Comparison of ENCODE assay signal across 10 cellular contexts in the genomic region with DNA sequence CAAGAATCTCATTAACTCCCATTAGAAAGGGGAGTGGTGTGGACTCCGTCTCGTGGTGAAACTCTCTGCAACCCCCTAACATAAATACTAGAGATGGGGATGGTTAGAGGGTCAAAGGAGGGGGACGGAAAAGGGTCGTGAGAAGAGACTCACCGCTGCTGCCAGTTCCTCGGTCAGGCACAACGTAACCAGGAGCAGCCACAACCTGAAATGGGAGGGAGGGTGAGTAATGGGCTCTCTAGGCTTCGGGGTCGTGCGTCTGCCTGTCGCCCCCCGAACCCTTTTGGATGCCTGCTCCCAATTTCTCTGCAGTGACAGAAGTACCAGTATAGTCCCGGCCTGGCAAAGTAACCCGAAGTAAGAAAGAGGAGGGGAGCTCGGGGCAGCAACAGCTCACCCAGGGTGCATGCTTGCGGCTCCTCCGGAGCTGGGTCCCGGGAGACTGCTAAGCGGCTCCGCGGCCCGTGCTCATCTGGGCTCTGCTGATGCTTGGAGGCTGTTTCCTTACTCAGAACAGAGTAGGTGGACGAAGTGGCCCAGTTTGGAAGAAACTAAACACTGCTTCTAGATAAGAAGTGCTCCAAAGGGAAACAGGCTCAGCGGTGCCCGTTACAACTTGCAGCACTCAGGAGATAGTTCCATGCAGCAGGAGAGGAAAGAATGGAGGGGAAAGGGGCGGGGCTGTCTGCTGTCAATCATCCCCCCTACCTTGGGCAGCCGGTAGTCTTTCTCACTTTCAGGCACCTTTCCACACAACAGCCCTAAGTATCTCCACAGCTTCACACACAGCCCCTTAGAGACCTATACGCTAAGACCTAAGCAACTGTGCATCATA. TPM values are rescaled to one million over a fixed set of nuclear protein-coding genes. Genes with fewer than 3 reads are reported as not detected.
DNase-seq lines count a peak whose midpoint lies in the region; ATAC-seq and TF ChIP-seq lines count a peak whose summit lies in the region.
"Had no signal": no experiment of that assay in that cellular context is flagged by ENCODE, and none has a peak within 500 bp of the region (broad histone marks: within the 10 kb centered on the region; RNA-seq: fewer than 3 reads in every experiment).

A gene (minus strand): TSS at position 634 of the 835 bp plus-strand sequence. CDS start 226 bp downstream, at position 408.

- peak within 1 kb of the TSS; percentile 93 to 97 (median 94) for H3K4me3 Mint-ChIP-seq in nephron
- H3K4me3 Mint-ChIP-seq: activated naive CD8-positive, alpha-beta T cell treated with anti-CD3 and anti-CD28 coated beads, Interleukin-2, amount 10 ng/mL, durations not matched to agents 7 days and 5 days had no signal

- 25% methylated on average over 23 of the region's 28 CpGs for WGBS in esophagus muscularis mucosa

- H3K9me3 ChIP-seq in esophagus muscularis mucosa = no peaks in the 10 kb centered on the region

- peak within 1 kb of the TSS; percentile 97 to 99 (median 98) for H3K27ac Mint-ChIP-seq in nephron
- H3K27ac Mint-ChIP-seq: activated naive CD8-positive, alpha-beta T cell treated with anti-CD3 and anti-CD28 coated beads, Interleukin-2, amount 10 ng/mL, durations not matched to agents 7 days and 5 days had no signal

- intact Hi-C loops in esophagus muscularis mucosa (cut with DNase I) = loop anchor here (5.0 to 10.0 kb wide), 2 partner anchors 133 to 216 kb away; no protein-coding TSS in a partner anchor

- no peaks in the 10 kb centered on the region for H3K36me3 ChIP-seq in esophagus muscularis mucosa

- H3K27ac ChIP-seq in esophagus muscularis mucosa (replicated peaks in 1 of 4) = peak within 1 kb of the TSS; percentile 64 to 83 (median 80)

- TF ChIP-seq EP300 in esophagus muscularis mucosa (IDR thresholded peaks at IDR 0.05) = no peak

- H3K27me3 Mint-ChIP-seq in nephron (ENCODE audit: low read depth) = peaks cover 3% of the 10 kb centered on the region

- no peaks in the 10 kb centered on the region for H3K9me3 Mint-ChIP-seq in nephron
- H3K9me3 Mint-ChIP-seq: activated naive CD8-positive, alpha-beta T cell treated with anti-CD3 and anti-CD28 coated beads, Interleukin-2, amount 10 ng/mL, durations not matched to agents 7 days and 5 days had no signal

- H3K27me3 ChIP-seq in esophagus muscularis mucosa = no peaks in the 10 kb centered on the region

- H3K4me1 ChIP-seq in esophagus muscularis mucosa = no peaks in the 10 kb centered on the region

- no peak for ATAC-seq in GM18868 (IDR thresholded peaks at IDR 0.05; ENCODE audit: unreplicated experiment)

- peaks cover 38% of the 10 kb centered on the region for H3K4me1 Mint-ChIP-seq in nephron

- peaks cover 8% of the 10 kb centered on the region for H3K36me3 Mint-ChIP-seq in nephron (ENCODE audit: low read depth)
- H3K36me3 Mint-ChIP-seq: activated naive CD8-positive, alpha-beta T cell treated with anti-CD3 and anti-CD28 coated beads, Interleukin-2, amount 10 ng/mL, durations not matched to agents 7 days and 5 days had no signal

- no peak for TF ChIP-seq CTCF in esophagus muscularis mucosa (IDR thresholded peaks at IDR 0.05)
- no peak for TF ChIP-seq CTCF in nephron (IDR thresholded peaks at IDR 0.05; ENCODE audit: unreplicated experiment in 3 of 3)

- DNase-seq in Ammon's horn (ENCODE audit: low spot score) = peak; percentile 1
- DNase-seq in NCI-H460 (ENCODE audit: extremely low read depth, low read depth) = peak; percentile 68
- no peak for DNase-seq in esophagus muscularis mucosa (ENCODE audit: extremely low spot score)
- DNase-seq in NOMO-1 (lab: John Stamatoyannopoulos, UW; ENCODE audit: unreplicated experiment in 2 of 2) = no peak
- no peak for DNase-seq in NCI-H1105 treated with DMSO at 0.1 percent for 48 hours (lab: John Stamatoyannopoulos, UW)
- DNase-seq in stimulated activated CD4-positive, alpha-beta T cell treated with anti-CD3 and anti-CD28 coated beads, Interleukin-4, amount 100 ng/mL, for 1 hour = no peak
- DNase-seq: activated naive CD8-positive, alpha-beta T cell treated with anti-CD3 and anti-CD28 coated beads, Interleukin-2, amount 10 ng/mL, durations not matched to agents 7 days and 5 days; DND-41 had no signal

- H3K4me3 ChIP-seq in esophagus muscularis mucosa = peak within 1 kb of the TSS; percentile 56 to 65 (median 59)

- TF ChIP-seq POLR2A in esophagus muscularis mucosa (IDR thresholded peaks at IDR 0.05; ENCODE audit: low read depth) = no peak

RNA-seq across cellular contexts. Expression of the gene that starts here (rescaled TPM):
- total RNA-seq in NCI-H460 (2014; rRNA removed; shearing (Covaris generic)) = 157 and 177 TPM in 2 replicates
- 175 and 212 TPM in 2 replicates for polyA plus RNA-seq in NCI-H460 (2014; cell fraction: nucleus; rRNA removed)
- 100 to 1,000 TPM; 126 to 192 (median 164) TPM for total RNA-seq in esophagus muscularis mucosa
- total RNA-seq: activated naive CD8-positive, alpha-beta T cell treated with anti-CD3 and anti-CD28 coated beads, Interleukin-2, amount 10 ng/mL, durations not matched to agents 7 days and 5 days had no signal

Comparison
In these comparisons a context has a peak if more than half of its experiments do, and no peak if none do; other contexts are left out.
1. DNase-seq: peak in Ammon's horn (single experiment) and NCI-H460 (single experiment); none in esophagus muscularis mucosa (single experiment), NOMO-1 (0 of 2), NCI-H1105 treated with DMSO at 0.1 percent for 48 hours (single experiment) and stimulated activated CD4-positive, alpha-beta T cell treated with anti-CD3 and anti-CD28 coated beads, Interleukin-4, amount 100 ng/mL, for 1 hour (single experiment).